Comparison of ENCODE assay signal across 8 cellular contexts in the genomic region with DNA sequence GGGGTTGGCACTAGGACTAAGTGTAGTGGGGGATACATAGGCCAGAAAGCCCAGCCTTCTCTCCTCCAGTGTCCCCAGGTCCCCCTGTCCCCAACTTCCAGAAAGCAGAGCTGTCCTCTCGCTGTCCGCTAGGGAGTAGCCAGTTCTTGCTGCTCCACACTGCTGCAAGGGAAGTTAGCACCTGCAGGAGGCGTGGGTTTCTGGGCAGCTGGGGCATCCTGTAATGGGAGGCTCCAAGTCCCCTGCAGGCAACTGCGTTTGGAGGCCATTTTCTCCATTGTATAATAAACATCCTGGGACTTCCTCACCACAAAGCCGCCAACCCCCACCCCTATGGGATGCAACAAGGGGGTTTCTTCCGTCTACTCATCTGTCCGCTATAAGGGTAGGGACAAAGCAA. TPM values are rescaled to one million over a fixed set of nuclear protein-coding genes. Genes with fewer than 3 reads are reported as not detected.
DNase-seq lines count a peak whose midpoint lies in the region; ATAC-seq and TF ChIP-seq lines count a peak whose summit lies in the region.

No MANE protein-coding gene starts in this region.

- CTCF ChIA-PET in CD4-positive, alpha-beta memory T cell (lab: Charles Lee; ENCODE audit: partially characterized antibody), result interaction anchor here (1.2 to 1.5 kb wide), 2 partner anchors 11 to 36 kb away, joined by 3 to 4 read pairs; no protein-coding TSS in a partner anchor

- H3K4me1 Mint-ChIP-seq in CD4-positive, alpha-beta memory T cell, result peaks cover 6 to 12% (median 7%) of the 10 kb centered on the region in 4 donors

- H3K27me3 Mint-ChIP-seq in CD4-positive, alpha-beta memory T cell, result peaks cover 33 to 41% of the 10 kb centered on the region in 2 donors

- POLR2A ChIA-PET in CD4-positive, alpha-beta memory T cell (lab: Charles Lee; ENCODE audit: partially characterized antibody), result no interaction called here

- H3K27ac ChIP-seq in CD4-positive, alpha-beta memory T cell (ENCODE audit: low read depth, low read length), result no peak overlapping the region
- H3K27ac ChIP-seq in HUES6 (ENCODE audit: low read depth, low read length) (no peak overlapping the region), uterus (no peak overlapping the region)

- no peaks in the 10 kb centered on the region for H3K9me3 ChIP-seq in CD4-positive, alpha-beta memory T cell (ENCODE audit: control insufficient read depth in 1 of 2, low read length in 2 of 2)
- H3K9me3 ChIP-seq in HUES6 (ENCODE audit: control insufficient read depth, insufficient read depth, low read depth, low read length) (no peaks in the 10 kb centered on the region), uterus (no peaks in the 10 kb centered on the region)

- H3K27ac Mint-ChIP-seq in CD4-positive, alpha-beta memory T cell, result no peak overlapping the region

- TF ChIP-seq POLR2A in uterus (IDR thresholded peaks at IDR 0.05), result no peak

- 0 out of 2 replicates have a peak, but pooled peaks have one; percentile 22 for TF ChIP-seq CTCF in WI38 (IDR thresholded peaks at IDR 0.05; ENCODE audit: low read depth, low read length)
- TF ChIP-seq CTCF in uterus (IDR thresholded peaks at IDR 0.05), result no peak

- no peak overlapping the region for H3K9ac ChIP-seq in HUES6 (ENCODE audit: low read length)

- intact Hi-C loops in CD4-positive, alpha-beta memory T cell (cut with micrococcal nuclease), result no loop called here
- intact Hi-C loops in left colon (cut with DNase I, micrococcal nuclease) (no loop called here), uterus (cut with DNase I; ENCODE audit: low total_unique reads) (no loop called here)

- H3K27me3 ChIP-seq in CD4-positive, alpha-beta memory T cell (ENCODE audit: insufficient read depth, low read length), result peaks cover 21% of the 10 kb centered on the region
- H3K27me3 ChIP-seq in HUES6 (ENCODE audit: control insufficient read depth, insufficient read depth, low read length) (peaks cover 58% of the 10 kb centered on the region), uterus (peaks cover 8 to 15% of the 10 kb centered on the region in 2 donors)

- no peak overlapping the region for H3K4me3 ChIP-seq in CD4-positive, alpha-beta memory T cell (ENCODE audit: low read length in 2 of 2)
- H3K4me3 ChIP-seq in HUES6 (ENCODE audit: low read depth, low read length) (peak overlapping the region; percentile 72), WI38 (ENCODE audit: low read depth, low read length) (no peak overlapping the region), uterus (no peak overlapping the region)

- peaks cover 0 to 1% (median 0%) of the 10 kb centered on the region in 8 donors for H3K9me3 Mint-ChIP-seq in CD4-positive, alpha-beta memory T cell

- H3K4me3 Mint-ChIP-seq in CD4-positive, alpha-beta memory T cell, result peak overlapping the region in 6 of 8 donors; percentile 21 to 90 (median 84)

- no peaks in the 10 kb centered on the region for H3K36me3 ChIP-seq in CD4-positive, alpha-beta memory T cell (ENCODE audit: insufficient read depth, low read length)
- H3K36me3 ChIP-seq in HUES6 (ENCODE audit: control insufficient read depth, insufficient read depth, low read length) (no peaks in the 10 kb centered on the region), uterus (no peaks in the 10 kb centered on the region)

- no peak for DNase-seq in CD4-positive, alpha-beta memory T cell
- peak; percentile 30 to 31 for DNase-seq in left colon
- no peak for DNase-seq in uterus
- DNase-seq in activated CD8-positive, alpha-beta memory T cell treated with anti-CD3 and anti-CD28 coated beads, Interleukin-2, amount 50 U/mL, for 4 hours, result no peak

- H3K36me3 Mint-ChIP-seq in CD4-positive, alpha-beta memory T cell, result peaks cover 4 to 22% of the 10 kb centered on the region in 2 donors

- peaks cover 12% of the 10 kb centered on the region for H3K4me1 ChIP-seq in CD4-positive, alpha-beta memory T cell (ENCODE audit: insufficient read depth, low read length)
- peaks cover 27% of the 10 kb centered on the region for H3K4me1 ChIP-seq in HUES6 (ENCODE audit: control insufficient read depth, insufficient read depth, low read length)
- peaks cover 0 to 8% of the 10 kb centered on the region in 2 donors for H3K4me1 ChIP-seq in uterus

- ATAC-seq in left colon (peak; percentile 65), HG03378 (IDR thresholded peaks at IDR 0.05; ENCODE audit: unreplicated experiment) (no peak), HG03469 (IDR thresholded peaks at IDR 0.05; ENCODE audit: unreplicated experiment) (no peak)

RNA-seq across cellular contexts. Expression of a gene that starts 1.7 kb away (rescaled TPM):
- total RNA-seq in CD4-positive, alpha-beta memory T cell, result not detected
- polyA plus RNA-seq in CD4-positive, alpha-beta memory T cell, result not detected
- total RNA-seq in left colon, result not detected
- not detected for total RNA-seq in uterus

RNA-seq across cellular contexts. Expression of a gene that starts 54.4 kb away (rescaled TPM):
- total RNA-seq in CD4-positive, alpha-beta memory T cell, result 10 to 100 TPM; 89.9 to 96.9 TPM
- polyA plus RNA-seq in CD4-positive, alpha-beta memory T cell, result 10 to 100 TPM; 51.7 to 54.4 TPM
- total RNA-seq in left colon (10 to 100 TPM; 49.5 to 49.8 TPM), uterus (10 to 100 TPM; 66.9 to 90.5 (median 77.2) TPM)

Comparison
In these comparisons a context has a peak if more than half of its experiments do, and no peak if none do; other contexts are left out.
1. DNase-seq: peak in left colon (2 of 2); none in CD4-positive, alpha-beta memory T cell (0 of 5), uterus (0 of 2) and activated CD8-positive, alpha-beta memory T cell treated with anti-CD3 and anti-CD28 coated beads, Interleukin-2, amount 50 U/mL, for 4 hours (single experiment).